Comparison of ENCODE assay signal across 19 cellular contexts in genomic region chr13:96772426-96772825, GRCh38.
"Had no signal": no experiment of that assay in that cellular context is flagged by ENCODE, and none has a peak within 500 bp of the region (broad histone marks: within the 10 kb centered on the region; RNA-seq: fewer than 3 reads in every experiment).

No MANE protein-coding gene starts in this region.

- DNase-seq: activated CD4-positive, alpha-beta T cell treated with anti-CD3 and anti-CD28 coated beads for 36 hours; activated CD4-positive, CD25-positive, alpha-beta regulatory T cell; activated CD8-positive, alpha-beta memory T cell treated with anti-CD3 and anti-CD28 coated beads, Interleukin-2, amount 50 U/mL, for 4 hours; activated CD8-positive, alpha-beta T cell treated with anti-CD3 and anti-CD28 coated beads for 36 hours; activated gamma-delta T cell treated with Interleukin-2 at 50 U/mL for 16 hours; activated naive CD4-positive, alpha-beta T cell treated with anti-CD3 and anti-CD28 coated beads, Interleukin-2, amount 10 ng/mL, durations not matched to agents 7 days and 5 days; activated naive CD8-positive, alpha-beta T cell treated with anti-CD3 and anti-CD28 coated beads for 36 hours; activated T-cell treated with anti-CD3 and anti-CD28 coated beads, Interleukin-2, amount 50 U/mL, for 72 hours; central memory CD4-positive, alpha-beta T cell; NCI-H1048; NCI-H146; NCI-H187 treated with DMSO at 0.1 percent for 48 hours; NCI-H2171; NCI-H226; NCI-H69; SIG-M5; T-helper 1 cell had no signal

- H3K27ac ChIP-seq: breast epithelium, VCaP had no signal

- H3K27me3 ChIP-seq: breast epithelium had no signal

- H3K4me1 ChIP-seq: breast epithelium had no signal

- H3K4me3 ChIP-seq: breast epithelium had no signal

- ATAC-seq: activated CD4-positive, alpha-beta T cell treated with anti-CD3 and anti-CD28 coated beads for 36 hours; activated CD8-positive, alpha-beta T cell treated with anti-CD3 and anti-CD28 coated beads for 36 hours; activated T-cell treated with anti-CD3 and anti-CD28 coated beads, Interleukin-2, amount 50 U/mL, for 72 hours had no signal

- H3K36me3 ChIP-seq: breast epithelium had no signal
